1 cellular context compared by ENCODE assay signal in genomic region chr7:151428393-151429231, GRCh38.
TF ChIP-seq lines count a peak whose summit lies in the region.

No MANE protein-coding gene starts in this region.

TF ChIP-seq in HepG2, 621 proteins besides CTCF, POLR2A, EP300 and RAD21:
- TF ChIP-seq POLR2AphosphoS5 (IDR thresholded peaks at IDR 0.05; ENCODE audit: low read depth, low read length) (no peak), THAP7 (CRISPR knock-in tag; IDR thresholded peaks at IDR 0.05) (no peak), ZNF841 (CRISPR knock-in tag; IDR thresholded peaks at IDR 0.05; ENCODE audit: borderline replicate concordance) (no peak), ZFP36 (IDR thresholded peaks at IDR 0.05; ENCODE audit: borderline replicate concordance, low read depth, low read length, partially characterized antibody) (no peak), HDAC6 (IDR thresholded peaks at IDR 0.05; ENCODE audit: low read depth, low read length) (no peak), ZNF674 (CRISPR knock-in tag; IDR thresholded peaks at IDR 0.05; ENCODE audit: low read depth) (no peak), MLLT10 (CRISPR knock-in tag; IDR thresholded peaks at IDR 0.05) (no peak), KLF11 (CRISPR knock-in tag; IDR thresholded peaks at IDR 0.05) (no peak), PITX1 (CRISPR knock-in tag; IDR thresholded peaks at IDR 0.05) (no peak), ZNF781 (CRISPR knock-in tag; IDR thresholded peaks at IDR 0.05; ENCODE audit: borderline replicate concordance, not compliant biosample characterization) (no peak), ZNF720 (CRISPR knock-in tag; IDR thresholded peaks at IDR 0.05) (no peak), HINFP (CRISPR knock-in tag; IDR thresholded peaks at IDR 0.05; ENCODE audit: low read depth) (no peak)
- TF ChIP-seq, protein P1, sequence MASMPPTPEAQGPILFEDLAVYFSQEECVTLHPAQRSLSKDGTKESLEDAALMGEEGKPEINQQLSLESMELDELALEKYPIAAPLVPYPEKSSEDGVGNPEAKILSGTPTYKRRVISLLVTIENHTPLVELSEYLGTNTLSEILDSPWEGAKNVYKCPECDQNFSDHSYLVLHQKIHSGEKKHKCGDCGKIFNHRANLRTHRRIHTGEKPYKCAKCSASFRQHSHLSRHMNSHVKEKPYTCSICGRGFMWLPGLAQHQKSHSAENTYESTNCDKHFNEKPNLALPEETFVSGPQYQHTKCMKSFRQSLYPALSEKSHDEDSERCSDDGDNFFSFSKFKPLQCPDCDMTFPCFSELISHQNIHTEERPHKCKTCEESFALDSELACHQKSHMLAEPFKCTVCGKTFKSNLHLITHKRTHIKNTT (CRISPR knock-in tag; IDR thresholded peaks at IDR 0.05), result no peak
- TF ChIP-seq, protein P2, sequence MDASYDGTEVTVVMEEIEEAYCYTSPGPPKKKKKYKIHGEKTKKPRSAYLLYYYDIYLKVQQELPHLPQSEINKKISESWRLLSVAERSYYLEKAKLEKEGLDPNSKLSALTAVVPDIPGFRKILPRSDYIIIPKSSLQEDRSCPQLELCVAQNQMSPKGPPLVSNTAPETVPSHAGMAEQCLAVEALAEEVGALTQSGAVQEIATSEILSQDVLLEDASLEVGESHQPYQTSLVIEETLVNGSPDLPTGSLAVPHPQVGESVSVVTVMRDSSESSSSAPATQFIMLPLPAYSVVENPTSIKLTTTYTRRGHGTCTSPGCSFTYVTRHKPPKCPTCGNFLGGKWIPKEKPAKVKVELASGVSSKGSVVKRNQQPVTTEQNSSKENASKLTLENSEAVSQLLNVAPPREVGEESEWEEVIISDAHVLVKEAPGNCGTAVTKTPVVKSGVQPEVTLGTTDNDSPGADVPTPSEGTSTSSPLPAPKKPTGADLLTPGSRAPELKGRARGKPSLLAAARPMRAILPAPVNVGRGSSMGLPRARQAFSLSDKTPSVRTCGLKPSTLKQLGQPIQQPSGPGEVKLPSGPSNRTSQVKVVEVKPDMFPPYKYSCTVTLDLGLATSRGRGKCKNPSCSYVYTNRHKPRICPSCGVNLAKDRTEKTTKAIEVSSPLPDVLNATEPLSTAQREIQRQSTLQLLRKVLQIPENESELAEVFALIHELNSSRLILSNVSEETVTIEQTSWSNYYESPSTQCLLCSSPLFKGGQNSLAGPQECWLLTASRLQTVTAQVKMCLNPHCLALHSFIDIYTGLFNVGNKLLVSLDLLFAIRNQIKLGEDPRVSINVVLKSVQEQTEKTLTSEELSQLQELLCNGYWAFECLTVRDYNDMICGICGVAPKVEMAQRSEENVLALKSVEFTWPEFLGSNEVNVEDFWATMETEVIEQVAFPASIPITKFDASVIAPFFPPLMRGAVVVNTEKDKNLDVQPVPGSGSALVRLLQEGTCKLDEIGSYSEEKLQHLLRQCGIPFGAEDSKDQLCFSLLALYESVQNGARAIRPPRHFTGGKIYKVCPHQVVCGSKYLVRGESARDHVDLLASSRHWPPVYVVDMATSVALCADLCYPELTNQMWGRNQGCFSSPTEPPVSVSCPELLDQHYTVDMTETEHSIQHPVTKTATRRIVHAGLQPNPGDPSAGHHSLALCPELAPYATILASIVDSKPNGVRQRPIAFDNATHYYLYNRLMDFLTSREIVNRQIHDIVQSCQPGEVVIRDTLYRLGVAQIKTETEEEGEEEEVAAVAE (CRISPR knock-in tag; IDR thresholded peaks at IDR 0.05; ENCODE audit: borderline replicate concordance), result no peak
- TF ChIP-seq, protein P3, sequence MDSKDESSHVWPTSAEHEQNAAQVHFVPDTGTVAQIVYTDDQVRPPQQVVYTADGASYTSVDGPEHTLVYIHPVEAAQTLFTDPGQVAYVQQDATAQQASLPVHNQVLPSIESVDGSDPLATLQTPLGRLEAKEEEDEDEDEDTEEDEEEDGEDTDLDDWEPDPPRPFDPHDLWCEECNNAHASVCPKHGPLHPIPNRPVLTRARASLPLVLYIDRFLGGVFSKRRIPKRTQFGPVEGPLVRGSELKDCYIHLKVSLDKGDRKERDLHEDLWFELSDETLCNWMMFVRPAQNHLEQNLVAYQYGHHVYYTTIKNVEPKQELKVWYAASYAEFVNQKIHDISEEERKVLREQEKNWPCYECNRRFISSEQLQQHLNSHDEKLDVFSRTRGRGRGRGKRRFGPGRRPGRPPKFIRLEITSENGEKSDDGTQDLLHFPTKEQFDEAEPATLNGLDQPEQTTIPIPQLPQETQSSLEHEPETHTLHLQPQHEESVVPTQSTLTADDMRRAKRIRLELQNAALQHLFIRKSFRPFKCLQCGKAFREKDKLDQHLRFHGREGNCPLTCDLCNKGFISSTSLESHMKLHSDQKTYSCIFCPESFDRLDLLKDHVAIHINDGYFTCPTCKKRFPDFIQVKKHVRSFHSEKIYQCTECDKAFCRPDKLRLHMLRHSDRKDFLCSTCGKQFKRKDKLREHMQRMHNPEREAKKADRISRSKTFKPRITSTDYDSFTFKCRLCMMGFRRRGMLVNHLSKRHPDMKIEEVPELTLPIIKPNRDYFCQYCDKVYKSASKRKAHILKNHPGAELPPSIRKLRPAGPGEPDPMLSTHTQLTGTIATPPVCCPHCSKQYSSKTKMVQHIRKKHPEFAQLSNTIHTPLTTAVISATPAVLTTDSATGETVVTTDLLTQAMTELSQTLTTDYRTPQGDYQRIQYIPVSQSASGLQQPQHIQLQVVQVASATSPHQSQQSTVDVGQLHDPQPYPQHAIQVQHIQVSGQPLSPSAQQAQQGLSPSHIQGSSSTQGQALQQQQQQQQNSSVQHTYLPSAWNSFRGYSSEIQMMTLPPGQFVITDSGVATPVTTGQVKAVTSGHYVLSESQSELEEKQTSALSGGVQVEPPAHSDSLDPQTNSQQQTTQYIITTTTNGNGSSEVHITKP (CRISPR knock-in tag; IDR thresholded peaks at IDR 0.05; ENCODE audit: low read depth), result no peak
